ENCODE assay signal across 16 cellular contexts in the genomic region with DNA sequence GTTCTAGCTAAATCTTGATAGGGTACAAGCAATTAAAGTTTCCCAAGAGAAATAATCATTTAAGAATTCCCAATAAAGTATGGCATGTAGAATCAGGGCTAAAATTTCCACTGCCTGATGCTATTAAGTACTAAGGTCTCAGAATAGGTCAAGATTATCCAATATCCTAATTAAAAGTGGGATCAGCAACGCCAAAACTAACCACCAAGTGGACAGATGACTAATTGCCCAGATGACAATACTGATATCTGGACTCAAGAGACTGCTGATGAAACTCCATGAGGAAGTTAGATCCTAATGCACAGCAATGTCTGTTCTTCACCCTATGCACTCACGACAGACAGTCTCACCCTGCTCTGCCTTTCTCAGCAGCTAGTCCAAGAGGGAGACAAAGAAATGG. TPM values are rescaled to one million over a fixed set of nuclear protein-coding genes. Genes with fewer than 3 reads are reported as not detected.
DNase-seq lines count a peak whose midpoint lies in the region; ATAC-seq, FAIRE-seq and TF ChIP-seq lines count a peak whose summit lies in the region.
"Had no signal": no experiment of that assay in that cellular context is flagged by ENCODE, and none has a peak within 500 bp of the region (broad histone marks: within the 10 kb centered on the region; RNA-seq: fewer than 3 reads in every experiment).

No MANE protein-coding gene starts in this region.

- in situ Hi-C loops in K562 (cut with MboI): loop anchor here (25.0 kb wide), 1 partner anchor 252 kb away; the partner anchor contains the start of genes ERCC8 and NDUFAF2

- H3K4me1 Mint-ChIP-seq in activated CD4-positive, alpha-beta T cell treated with anti-CD3 and anti-CD28 coated beads, Interleukin-2, amount 10 ng/mL, durations not matched to agents 24 days and 14 days: peaks cover 17% of the 10 kb centered on the region

- TF ChIP-seq POLR2A in K562 (conservative IDR thresholded peaks at IDR 0.05): no peak

- H3K4me2 ChIP-seq in K562 (ENCODE audit: insufficient read depth, low read length): peak overlapping the region; percentile 7; the same call in 1 of the 2 replicates
- H3K4me2 ChIP-seq: A549 had no signal

- POLR2A ChIA-PET in K562 (lab: Yijun Ruan, JAX): interaction anchor here (1.1 to 1.5 kb wide), 2 partner anchors 11 to 13 kb away, joined by 4 to 6 read pairs; no protein-coding TSS in a partner anchor

- H3K27me3 Mint-ChIP-seq in activated CD4-positive, alpha-beta T cell treated with anti-CD3 and anti-CD28 coated beads, Interleukin-2, amount 10 ng/mL, durations not matched to agents 24 days and 14 days: no peaks in the 10 kb centered on the region

- H3K27me3 ChIP-seq in K562 (ENCODE audit: control insufficient read depth in 2 of 2, insufficient read depth in 2 of 2, low read length in 2 of 2) (no peaks in the 10 kb centered on the region), upper lobe of right lung (no peaks in the 10 kb centered on the region)

- peaks cover 3% of the 10 kb centered on the region; the same call in 1 of the 2 replicates for H4K20me1 ChIP-seq in K562 (replicated peaks; ENCODE audit: control insufficient read depth, insufficient read depth, low read length)

- TF ChIP-seq CTCF in K562 (IDR thresholded peaks at IDR 0.05 in 2 of 3, conservative IDR thresholded peaks at IDR 0.05 in 1 of 3; ENCODE audit: insufficient read depth in 2 of 3, low read depth in 1 of 3, low read length in 3 of 3) (no peak), upper lobe of right lung (IDR thresholded peaks at IDR 0.05) (no peak)

- peaks cover 32% of the 10 kb centered on the region for H3K36me3 ChIP-seq in K562 (ENCODE audit: control insufficient read depth, insufficient read depth, low read length)
- no peaks in the 10 kb centered on the region for H3K36me3 ChIP-seq in upper lobe of right lung

- H3K9me1 ChIP-seq in K562 (ENCODE audit: control insufficient read depth, insufficient read depth, low read length): no peaks in the 10 kb centered on the region

- H3K4me1 ChIP-seq in K562 (replicated peaks in 1 of 2; ENCODE audit: control insufficient read depth in 2 of 2, insufficient read depth in 2 of 2, low read length in 2 of 2) (peaks cover 0 to 21% of the 10 kb centered on the region in 2 experiments; a peak in 3 of 5 replicates), upper lobe of right lung (no peaks in the 10 kb centered on the region)

- no peak overlapping the region for H3K27ac Mint-ChIP-seq in activated CD4-positive, alpha-beta T cell treated with anti-CD3 and anti-CD28 coated beads, Interleukin-2, amount 10 ng/mL, durations not matched to agents 24 days and 14 days

- FAIRE-seq in K562 (lab: Jason Lieb, UNC): no peak
- FAIRE-seq: A549 had no signal

- H3K9ac ChIP-seq in K562 (ENCODE audit: insufficient read depth in 1 of 2, low read depth in 2 of 2, low read length in 2 of 2): no peak overlapping the region

- H3K9me3 Mint-ChIP-seq in activated CD4-positive, alpha-beta T cell treated with anti-CD3 and anti-CD28 coated beads, Interleukin-2, amount 10 ng/mL, durations not matched to agents 24 days and 14 days: no peaks in the 10 kb centered on the region
- H3K9me3 Mint-ChIP-seq: H9 had no signal

- DNase-seq in activated CD4-positive, alpha-beta T cell treated with anti-CD3 and anti-CD28 coated beads, Interleukin-2, amount 10 ng/mL, durations not matched to agents 24 days and 14 days: peak; percentile 20
- DNase-seq in activated CD4-positive, alpha-beta T cell treated with anti-CD3 and anti-CD28 coated beads, Interleukin-2, amount 50 U/mL, for 48 hours: no peak
- DNase-seq in MV-4-11 (lab: John Stamatoyannopoulos, UW): peak; percentile 33
- DNase-seq in K562 (ENCODE audit: extremely low read depth in 1 of 4, low spot score in 3 of 4): peak in 1 of 4 experiments; percentile 23
- DNase-seq in upper lobe of right lung: no peak
- DNase-seq in NOMO-1 treated with DMSO at 0.1 percent for 48 hours (lab: John Stamatoyannopoulos, UW; ENCODE audit: unreplicated experiment): no peak
- DNase-seq in left ventricle myocardium superior: no peak
- DNase-seq: C1 segment of cervical spinal cord; H9; KBM-7; NCI-H187; NCI-H526 treated with DMSO at 0.1 percent for 48 hours; NK-92 treated with Interleukin-12 subunit alpha and Interleukin-12 subunit beta, amount 100 ng/mL, for 24 hours; PC-3 had no signal

- 9% methylated on average over 2 of the region's 2 CpGs for WGBS in K562 (ENCODE audit: insufficient coverage, low coverage, missing lambda C conversion rate)

- BruUV-seq in K562 (replicated peaks; lab: Mats Ljungman, UMichigan): no TSS peak

- H3K79me2 ChIP-seq in K562 (ENCODE audit: control insufficient read depth, insufficient read depth, low read length): peaks cover 79% of the 10 kb centered on the region

- no peak for TF ChIP-seq EP300 in K562 (IDR thresholded peaks at IDR 0.05; ENCODE audit: low read length)

- H3K36me3 Mint-ChIP-seq in activated CD4-positive, alpha-beta T cell treated with anti-CD3 and anti-CD28 coated beads, Interleukin-2, amount 10 ng/mL, durations not matched to agents 24 days and 14 days (ENCODE audit: low read depth): peaks cover 36% of the 10 kb centered on the region

- peak; percentile 56 for ATAC-seq in K562
- ATAC-seq in upper lobe of right lung: peak; percentile 73
- no peak for ATAC-seq in HG02571 (IDR thresholded peaks at IDR 0.05; ENCODE audit: unreplicated experiment)
- no peak for ATAC-seq in left ventricle myocardium superior
- ATAC-seq: A549, PC-3 had no signal

- CTCF ChIA-PET in K562 (lab: Yijun Ruan, JAX; ENCODE audit: low intra/inter-chr PET ratio): no interaction called here

- TF ChIP-seq RAD21 in K562 (CRISPR knock-in tag; conservative IDR thresholded peaks at IDR 0.05 in 1 of 2, IDR thresholded peaks at IDR 0.05 in 1 of 2): no peak

- H3K27ac ChIP-seq in K562 (ENCODE audit: extremely low read depth, low read depth, low read length): no peak overlapping the region; the same call in 2 of the 3 replicates
- H3K27ac ChIP-seq in upper lobe of right lung: no peak overlapping the region
- H3K27ac ChIP-seq: A549 had no signal

- H3K9me3 ChIP-seq in K562 (replicated peaks; ENCODE audit: control insufficient read depth, insufficient read depth, low read depth, low read length) (no peaks in the 10 kb centered on the region), upper lobe of right lung (no peaks in the 10 kb centered on the region)
- H3K9me3 ChIP-seq: A549 had no signal

- no peak overlapping the region for H3K4me3 Mint-ChIP-seq in activated CD4-positive, alpha-beta T cell treated with anti-CD3 and anti-CD28 coated beads, Interleukin-2, amount 10 ng/mL, durations not matched to agents 24 days and 14 days
- H3K4me3 Mint-ChIP-seq: H9 had no signal

- H2AFZ ChIP-seq in K562 (ENCODE audit: low read depth, low read length): no peak overlapping the region

- H3K4me3 ChIP-seq in K562 (no peak overlapping the region), upper lobe of right lung (no peak overlapping the region)
- H3K4me3 ChIP-seq: A549 had no signal

- intact Hi-C loops in activated CD4-positive, alpha-beta T cell treated with anti-CD3 and anti-CD28 coated beads, Interleukin-2, amount 10 ng/mL, durations not matched to agents 24 days and 14 days (cut with micrococcal nuclease): no loop called here
- intact Hi-C loops in K562 (cut with micrococcal nuclease) (loop anchor here (5.0 kb wide), 1 partner anchor 157 kb away; the partner anchor contains the start of gene ELOVL7), upper lobe of right lung (cut with DNase I) (no loop called here), left ventricle myocardium superior (cut with micrococcal nuclease) (no loop called here)

TF ChIP-seq in K562, 482 proteins besides CTCF, POLR2A, EP300 and RAD21 (continues in another document):
- TF ChIP-seq DNMT1 (IDR thresholded peaks at IDR 0.05): no peak
- TF ChIP-seq TEAD4 (IDR thresholded peaks at IDR 0.05; ENCODE audit: low read length): peak; percentile 23; the same call in 1 of the 2 replicates
- TF ChIP-seq TEAD4 (CRISPR knock-in tag; IDR thresholded peaks at IDR 0.05; ENCODE audit: borderline replicate concordance): no peak
- TF ChIP-seq, protein P1, sequence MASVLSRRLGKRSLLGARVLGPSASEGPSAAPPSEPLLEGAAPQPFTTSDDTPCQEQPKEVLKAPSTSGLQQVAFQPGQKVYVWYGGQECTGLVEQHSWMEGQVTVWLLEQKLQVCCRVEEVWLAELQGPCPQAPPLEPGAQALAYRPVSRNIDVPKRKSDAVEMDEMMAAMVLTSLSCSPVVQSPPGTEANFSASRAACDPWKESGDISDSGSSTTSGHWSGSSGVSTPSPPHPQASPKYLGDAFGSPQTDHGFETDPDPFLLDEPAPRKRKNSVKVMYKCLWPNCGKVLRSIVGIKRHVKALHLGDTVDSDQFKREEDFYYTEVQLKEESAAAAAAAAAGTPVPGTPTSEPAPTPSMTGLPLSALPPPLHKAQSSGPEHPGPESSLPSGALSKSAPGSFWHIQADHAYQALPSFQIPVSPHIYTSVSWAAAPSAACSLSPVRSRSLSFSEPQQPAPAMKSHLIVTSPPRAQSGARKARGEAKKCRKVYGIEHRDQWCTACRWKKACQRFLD (CRISPR knock-in tag; IDR thresholded peaks at IDR 0.05): no peak
- no peak for TF ChIP-seq BCL6 (CRISPR knock-in tag; IDR thresholded peaks at IDR 0.05)
- TF ChIP-seq SMARCA4 (IDR thresholded peaks at IDR 0.05): peak; percentile 70; the same call in 1 of the 2 replicates
- peak; percentile 91 for TF ChIP-seq MEIS2 (IDR thresholded peaks at IDR 0.05; ENCODE audit: partially characterized antibody)

RNA-seq across cellular contexts. Expression of gene DEPDC1B, which starts 14.3 kb away (rescaled TPM):
- total RNA-seq in activated CD4-positive, alpha-beta T cell treated with anti-CD3 and anti-CD28 coated beads, Interleukin-2, amount 10 ng/mL, durations not matched to agents 24 days and 14 days: 19.8 and 20.5 TPM in 2 replicates
- total RNA-seq in K562 (2011; cell fraction: chromatin; rRNA removed; ENCODE audit: low replicate concordance): 36.2 and 58.4 TPM in 2 replicates
- total RNA-seq in K562 (2011; cell fraction: nucleolus; rRNA removed): 22.7 and 25.7 TPM in 2 replicates
- total RNA-seq in K562 (2011; cell fraction: nucleoplasm; rRNA removed): 32.1 and 35.7 TPM in 2 replicates
- total RNA-seq in K562 (2014; rRNA removed) (33.2 and 39.1 TPM in 2 replicates), K562 (2014; rRNA removed; fragmentation: Illumina TruSeq; extraction: Trizol) (45.7 and 54.6 TPM in 2 replicates), K562 (2015; rRNA removed; fragmentation: Illumina TruSeq; extraction: Trizol) (35.1 and 36.0 TPM in 2 replicates), K562 (2021) (41.6 and 43.2 TPM in 2 replicates), upper lobe of right lung (0.20 TPM), left ventricle myocardium superior (0.15 TPM)
- polyA plus RNA-seq in K562 (2011; rRNA removed) (63.2 and 67.2 TPM in 2 replicates), K562 (2014; fragmentation: Illumina TruSeq; extraction: Trizol) (47.6 and 53.1 TPM in 2 replicates), K562 (2014; fragmentation: Nextera tagmentation; extraction: Ambion mirVana) (10 to 100 TPM; 44.5 to 44.6 TPM), K562 (2014; rRNA removed) (43.3 and 46.1 TPM in 2 replicates)
- 19.3 and 34.2 TPM in 2 replicates for polyA plus RNA-seq in K562 (2011; cell fraction: cytosol; rRNA removed)
- polyA plus RNA-seq in K562 (2011; cell fraction: nucleus; rRNA removed): 31.1 and 51.3 TPM in 2 replicates
- polyA plus RNA-seq in K562 (2012): 28.8 and 31.0 TPM in 2 replicates
- polyA minus RNA-seq in K562 (2011; rRNA and poly(A)+ RNA removed): 64.3 and 84.3 TPM in 2 replicates
- polyA minus RNA-seq in K562 (2011; cell fraction: cytosol; rRNA and poly(A)+ RNA removed): 28.2 and 32.4 TPM in 2 replicates
- 47.0 and 86.0 TPM in 2 replicates for polyA minus RNA-seq in K562 (2011; cell fraction: nucleus; rRNA and poly(A)+ RNA removed)

Comparison
In these comparisons a context has a peak if more than half of its experiments do, and no peak if none do; other contexts are left out.
1. DNase-seq: peak in activated CD4-positive, alpha-beta T cell treated with anti-CD3 and anti-CD28 coated beads, Interleukin-2, amount 10 ng/mL, durations not matched to agents 24 days and 14 days (single experiment) and MV-4-11 (single experiment); none in activated CD4-positive, alpha-beta T cell treated with anti-CD3 and anti-CD28 coated beads, Interleukin-2, amount 50 U/mL, for 48 hours (0 of 2), upper lobe of right lung (single experiment), NOMO-1 treated with DMSO at 0.1 percent for 48 hours (single experiment) and left ventricle myocardium superior (single experiment).
2. ATAC-seq: peak in K562 (single experiment) and upper lobe of right lung (single experiment); none in HG02571 (single experiment) and left ventricle myocardium superior (single experiment).
3. RNA of gene DEPDC1B, which starts 14.3 kb away (total RNA-seq): 22.7 to 58.4 TPM in K562 and 19.8 to 20.5 TPM in activated CD4-positive, alpha-beta T cell treated with anti-CD3 and anti-CD28 coated beads, Interleukin-2, amount 10 ng/mL, durations not matched to agents 24 days and 14 days; 0.20 TPM in upper lobe of right lung (single experiment) and 0.15 TPM in left ventricle myocardium superior (single experiment); every median in the first group is over 10 times any median in the second.